ENCODE assay signal across 22 cellular contexts in the genomic region with DNA sequence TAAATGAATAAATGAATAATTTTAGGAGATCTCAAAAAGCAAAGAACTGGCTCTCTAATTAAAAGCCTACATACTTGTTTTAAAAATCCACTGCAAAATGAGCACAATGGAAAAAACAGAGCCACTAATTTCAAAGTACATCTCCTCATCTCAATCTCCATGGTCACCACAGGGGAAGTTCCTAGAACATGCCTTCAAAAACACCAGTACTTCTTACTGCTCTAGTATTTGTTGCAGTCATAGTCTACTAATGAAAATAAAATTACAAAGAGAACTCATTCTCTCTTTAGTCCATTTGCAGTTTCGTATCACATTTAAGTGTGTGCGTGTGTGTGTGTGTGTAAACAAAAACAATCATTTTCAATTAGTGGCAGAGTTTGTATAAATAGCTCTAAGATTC. TPM values are rescaled to one million over a fixed set of nuclear protein-coding genes. Genes with fewer than 3 reads are reported as not detected.
DNase-seq lines count a peak whose midpoint lies in the region; ATAC-seq and TF ChIP-seq lines count a peak whose summit lies in the region.
"Had no signal": no experiment of that assay in that cellular context is flagged by ENCODE, and none has a peak within 500 bp of the region (broad histone marks: within the 10 kb centered on the region; RNA-seq: fewer than 3 reads in every experiment).

No MANE protein-coding gene starts in this region.

- 88% methylated on average over 2 of the region's 2 CpGs for WGBS in suprapubic skin

- H3K9me3 ChIP-seq in suprapubic skin (no peaks in the 10 kb centered on the region), uterus (no peaks in the 10 kb centered on the region)
- H3K9me3 ChIP-seq: prostate gland, testis had no signal

- H3K27me3 ChIP-seq in suprapubic skin (no peaks in the 10 kb centered on the region), uterus (no peaks in the 10 kb centered on the region)
- H3K27me3 ChIP-seq: testis had no signal

- H3K27me3 Mint-ChIP-seq in chondrocyte (ENCODE audit: low read depth), result no peaks in the 10 kb centered on the region
- H3K27me3 Mint-ChIP-seq: memory B cell had no signal

- ATAC-seq in left ventricle myocardium superior (peak; percentile 26), Right ventricle myocardium superior (ENCODE audit: poor library complexity) (no peak)
- ATAC-seq: SK-N-SH treated with all-trans-retinoic acid at 6 μM for 48 hours had no signal

- peaks cover 13% of the 10 kb centered on the region for H3K4me1 Mint-ChIP-seq in chondrocyte (ENCODE audit: low read depth)
- H3K4me1 Mint-ChIP-seq: nephron had no signal

- no peaks in the 10 kb centered on the region for H3K9me3 Mint-ChIP-seq in chondrocyte (ENCODE audit: low read depth)
- H3K9me3 Mint-ChIP-seq: activated naive CD4-positive, alpha-beta T cell treated with anti-CD3 and anti-CD28 coated beads for 36 hours; memory B cell; nephron had no signal

- H3K36me3 ChIP-seq in suprapubic skin (peaks cover 10% of the 10 kb centered on the region), uterus (no peaks in the 10 kb centered on the region)
- H3K36me3 ChIP-seq: prostate gland had no signal

- DNase-seq in left ventricle myocardium superior, result no peak
- DNase-seq in Right ventricle myocardium superior, result no peak
- DNase-seq in Kasumi-1 (lab: John Stamatoyannopoulos, UW), result peak; percentile 17 to 30
- DNase-seq in suprapubic skin (ENCODE audit: low spot score in 2 of 2), result no peak
- DNase-seq in uterus, result no peak
- DNase-seq in chondrocyte (ENCODE audit: low spot score), result no peak
- DNase-seq in T-helper 1 cell, result no peak
- DNase-seq: activated CD4-positive, alpha-beta T cell treated with anti-CD3 and anti-CD28 coated beads for 48 hours; activated naive CD4-positive, alpha-beta T cell treated with anti-CD3 and anti-CD28 coated beads for 36 hours; activated T-cell treated with anti-CD3 and anti-CD28 coated beads for 4 hours; DMS 273 treated with DMSO at 0.1 percent for 48 hours; hippocampal formation; islet precursor cell; NCI-H1930; small intestine; stimulated activated CD4-positive, alpha-beta T cell treated with anti-CD3 and anti-CD28 coated beads, Interleukin-4, amount 100 ng/mL, for 1 hour; testis had no signal

- intact Hi-C loops in left ventricle myocardium superior (cut with micrococcal nuclease), result no loop called here
- intact Hi-C loops in Right ventricle myocardium superior (cut with DNase I), result loop anchor here (10.0 kb wide), 1 partner anchor 51 kb away; a partner anchor contains a TSS
- intact Hi-C loops in uterus (cut with DNase I; ENCODE audit: low total_unique reads), result no loop called here

- no peak for TF ChIP-seq EP300 in suprapubic skin (IDR thresholded peaks at IDR 0.05)

- peaks cover 8% of the 10 kb centered on the region for H3K36me3 Mint-ChIP-seq in chondrocyte (ENCODE audit: low read depth)

- H3K4me1 ChIP-seq in suprapubic skin (no peaks in the 10 kb centered on the region), uterus (peaks cover 0 to 3% of the 10 kb centered on the region in 2 donors)
- H3K4me1 ChIP-seq: prostate gland had no signal

- no peak overlapping the region for H3K4me3 Mint-ChIP-seq in chondrocyte (ENCODE audit: unreplicated experiment)
- H3K4me3 Mint-ChIP-seq: activated naive CD4-positive, alpha-beta T cell treated with anti-CD3 and anti-CD28 coated beads for 36 hours; memory B cell; nephron had no signal

- H3K4me3 ChIP-seq in suprapubic skin (no peak overlapping the region), uterus (no peak overlapping the region)
- H3K4me3 ChIP-seq: prostate gland, testis had no signal

- TF ChIP-seq POLR2A in suprapubic skin (IDR thresholded peaks at IDR 0.05) (no peak), uterus (IDR thresholded peaks at IDR 0.05) (no peak)

- H3K27ac Mint-ChIP-seq in chondrocyte (ENCODE audit: unreplicated experiment), result no peak overlapping the region
- H3K27ac Mint-ChIP-seq: activated naive CD4-positive, alpha-beta T cell treated with anti-CD3 and anti-CD28 coated beads for 36 hours; nephron had no signal

- no peak for TF ChIP-seq CTCF in suprapubic skin (IDR thresholded peaks at IDR 0.05)
- no peak for TF ChIP-seq CTCF in uterus (IDR thresholded peaks at IDR 0.05)
- TF ChIP-seq CTCF in chondrocyte (IDR thresholded peaks at IDR 0.05), result no peak

- H3K27ac ChIP-seq in cingulate gyrus (ENCODE audit: low read depth, low read length) (peak overlapping the region; percentile 19), suprapubic skin (peak overlapping the region; percentile 10), uterus (peak overlapping the region in 1 of 2 donors; percentile 59)
- H3K27ac ChIP-seq: prostate gland, testis had no signal

RNA-seq across cellular contexts. Expression of a gene that starts 54.0 kb away (rescaled TPM):
- 32.9 TPM for total RNA-seq in left ventricle myocardium superior
- total RNA-seq in Right ventricle myocardium superior, result 28.1 TPM
- 10 to 100 TPM; 31.0 to 63.4 (median 43.2) TPM for total RNA-seq in suprapubic skin
- 100 to 1,000 TPM in 1 of 4 donors, 10 to 100 TPM in 3; 63.5 to 147 (median 90.5) TPM for total RNA-seq in uterus
- 57.0 to 60.4 TPM (median 59.4 TPM) in 3 replicates for total RNA-seq in chondrocyte

Comparison
In these comparisons a context has a peak if more than half of its experiments do, and no peak if none do; other contexts are left out.
1. DNase-seq: peak in Kasumi-1 (2 of 2); none in left ventricle myocardium superior (single experiment), Right ventricle myocardium superior (single experiment), suprapubic skin (0 of 2), uterus (0 of 2), chondrocyte (single experiment) and T-helper 1 cell (0 of 5).